8 cellular contexts compared by ENCODE assay signal in genomic region chr13:80341771-80342271, GRCh38. TPM values are rescaled to one million over a fixed set of nuclear protein-coding genes. Genes with fewer than 3 reads are reported as not detected.
DNase-seq lines count a peak whose midpoint lies in the region; ATAC-seq and TF ChIP-seq lines count a peak whose summit lies in the region.

No MANE protein-coding gene starts in this region.

- peak; percentile 5 for DNase-seq in NCI-H2107 treated with DMSO at 0.1 percent for 48 hours (lab: John Stamatoyannopoulos, UW; ENCODE audit: unreplicated experiment)
- no peak for DNase-seq in NCI-H2107 (lab: John Stamatoyannopoulos, UW)
- DNase-seq in NCI-H524 (lab: John Stamatoyannopoulos, UW) = peak; percentile 50 to 85
- peak; percentile 40 for DNase-seq in brain microvascular endothelial cell
- peak; percentile 47 for DNase-seq in inferior parietal cortex (ENCODE audit: extremely low spot score)
- no peak for DNase-seq in smooth muscle cell (lab: John Stamatoyannopoulos, UW; ENCODE audit: unreplicated experiment)

- ATAC-seq in GM18870 (IDR thresholded peaks at IDR 0.05; ENCODE audit: unreplicated experiment) (no peak), HG03439 (IDR thresholded peaks at IDR 0.05; ENCODE audit: unreplicated experiment) (no peak)

- H3K27ac ChIP-seq in brain microvascular endothelial cell (peak overlapping the region; percentile 77), smooth muscle cell (ENCODE audit: low read depth) (peak overlapping the region; percentile 98)

- peaks cover 39% of the 10 kb centered on the region for H3K79me2 ChIP-seq in smooth muscle cell (ENCODE audit: low read depth)

- H3K27me3 ChIP-seq in brain microvascular endothelial cell (replicated peaks) (no peaks in the 10 kb centered on the region), smooth muscle cell (ENCODE audit: low read depth) (no peaks in the 10 kb centered on the region)

- H3K9ac ChIP-seq in smooth muscle cell (ENCODE audit: low read depth) = peak overlapping the region; percentile 99

- H3K9me3 ChIP-seq in smooth muscle cell (replicated peaks; ENCODE audit: low read depth) = no peaks in the 10 kb centered on the region

- H3K36me3 ChIP-seq in brain microvascular endothelial cell (replicated peaks) (peaks cover 10% of the 10 kb centered on the region), smooth muscle cell (ENCODE audit: low read depth) (no peaks in the 10 kb centered on the region)

- H3K4me1 ChIP-seq in smooth muscle cell (ENCODE audit: low read depth) = peaks cover 15% of the 10 kb centered on the region

- WGBS in smooth muscle cell (ENCODE audit: low lambda C conversion rate) = 0% methylated on average over 15 of the region's 16 CpGs

- H3K4me2 ChIP-seq in smooth muscle cell = peak overlapping the region; percentile 88

- TF ChIP-seq CTCF in brain microvascular endothelial cell (IDR thresholded peaks at IDR 0.05; ENCODE audit: low read depth, low read length, missing control alignments) (no peak), smooth muscle cell (IDR thresholded peaks at IDR 0.05; ENCODE audit: borderline replicate concordance, insufficient read depth, poor library complexity, severe bottlenecking) (no peak)

- H3K4me3 ChIP-seq in brain microvascular endothelial cell (ENCODE audit: low read depth, low read length) (peak overlapping the region; percentile 94), smooth muscle cell (peak overlapping the region; percentile 76)

- peaks cover 38% of the 10 kb centered on the region for H4K20me1 ChIP-seq in smooth muscle cell (ENCODE audit: low read depth)

- in situ Hi-C loops in brain microvascular endothelial cell (cut with HindIII; ENCODE audit: low pct_ligation_motif_present, low sequenced_read_pairs) = no loop called here

- H2AFZ ChIP-seq in smooth muscle cell (ENCODE audit: low read depth) = peak overlapping the region; percentile 77

- peaks cover 24% of the 10 kb centered on the region for H3F3A ChIP-seq in smooth muscle cell (ENCODE audit: low read depth)

RNA-seq across cellular contexts. Expression of gene SPRY2, which starts 0.9 kb away (rescaled TPM):
- 92.6 and 103 TPM in 2 replicates for total RNA-seq in smooth muscle cell
- polyA plus RNA-seq in smooth muscle cell = 114 and 154 TPM in 2 replicates

Comparison
In these comparisons a context has a peak if more than half of its experiments do, and no peak if none do; other contexts are left out.
1. DNase-seq: peak in NCI-H2107 treated with DMSO at 0.1 percent for 48 hours (single experiment), NCI-H524 (2 of 2), brain microvascular endothelial cell (single experiment) and inferior parietal cortex (single experiment); none in NCI-H2107 (single experiment) and smooth muscle cell (single experiment).